ENCODE assay signal across 8 cellular contexts in genomic region chr5:75681125-75681830, GRCh38. TPM values are rescaled to one million over a fixed set of nuclear protein-coding genes. Genes with fewer than 3 reads are reported as not detected.
DNase-seq lines count a peak whose midpoint lies in the region; ATAC-seq and TF ChIP-seq lines count a peak whose summit lies in the region.

No MANE protein-coding gene starts in this region.

- H3K4me1 Mint-ChIP-seq in central memory CD8-positive, alpha-beta T cell: no peaks in the 10 kb centered on the region
- peaks cover 10% of the 10 kb centered on the region for H3K4me1 Mint-ChIP-seq in mesothelial cell of epicardium

- DNase-seq in A172 (ENCODE audit: low spot score): peak; percentile 32
- peak; percentile 44 for DNase-seq in GM12865 (ENCODE audit: low read depth)
- peak; percentile 62 for DNase-seq in NCI-H69 (lab: John Stamatoyannopoulos, UW)
- DNase-seq in central memory CD8-positive, alpha-beta T cell (ENCODE audit: low spot score in 2 of 2): no peak
- DNase-seq in mesothelial cell of epicardium (ENCODE audit: low spot score in 2 of 2, unreplicated experiment in 2 of 2): no peak
- DNase-seq in occipital lobe (lab: John Stamatoyannopoulos, UW): no peak
- no peak for DNase-seq in stimulated activated naive CD4-positive, alpha-beta T cell treated with Interleukin-2 at 50 U/mL for 16 hours (lab: John Stamatoyannopoulos, UW)
- DNase-seq in NK-92 treated with Interleukin-12 subunit alpha and Interleukin-12 subunit beta, amount 100 ng/mL, for 24 hours (lab: John Stamatoyannopoulos, UW): no peak

- no peaks in the 10 kb centered on the region for H3K9me3 Mint-ChIP-seq in central memory CD8-positive, alpha-beta T cell
- no peaks in the 10 kb centered on the region for H3K9me3 Mint-ChIP-seq in mesothelial cell of epicardium

- peak; percentile 41 for TF ChIP-seq CTCF in GM12865 (IDR thresholded peaks at IDR 0.05; ENCODE audit: insufficient read depth, low read depth, low read length, missing control alignments)
- peak; percentile 85 for TF ChIP-seq CTCF in mesothelial cell of epicardium (IDR thresholded peaks at IDR 0.05; ENCODE audit: unreplicated experiment)

- peak; percentile 49 for ATAC-seq in central memory CD8-positive, alpha-beta T cell (replicated peaks; ENCODE audit: extremely low read depth, poor library complexity, severe bottlenecking)

- H3K4me3 ChIP-seq in GM12865 (ENCODE audit: low read depth, low read length): no peak overlapping the region

- no peak overlapping the region for H3K27ac Mint-ChIP-seq in central memory CD8-positive, alpha-beta T cell (ENCODE audit: low read depth)
- no peak overlapping the region for H3K27ac Mint-ChIP-seq in mesothelial cell of epicardium

- H3K36me3 Mint-ChIP-seq in central memory CD8-positive, alpha-beta T cell (ENCODE audit: insufficient read depth): peaks cover 25% of the 10 kb centered on the region
- H3K36me3 Mint-ChIP-seq in mesothelial cell of epicardium: peaks cover 12% of the 10 kb centered on the region

- no peak overlapping the region for H3K4me3 Mint-ChIP-seq in central memory CD8-positive, alpha-beta T cell
- H3K4me3 Mint-ChIP-seq in mesothelial cell of epicardium: no peak overlapping the region

- H3K27me3 Mint-ChIP-seq in central memory CD8-positive, alpha-beta T cell: no peaks in the 10 kb centered on the region
- no peaks in the 10 kb centered on the region for H3K27me3 Mint-ChIP-seq in mesothelial cell of epicardium (ENCODE audit: low read depth)

RNA-seq across cellular contexts. Expression of gene POC5, which starts 36.0 kb away (rescaled TPM):
- total RNA-seq in A172 (2014; rRNA removed; shearing (Covaris generic)): 40.1 and 44.4 TPM in 2 replicates
- total RNA-seq in mesothelial cell of epicardium: 15.0 to 18.0 TPM (median 15.2 TPM) in 3 replicates
- 12.9 TPM for total RNA-seq in occipital lobe

Comparison
In these comparisons a context has a peak if more than half of its experiments do, and no peak if none do; other contexts are left out.
1. DNase-seq: peak in A172 (single experiment), GM12865 (single experiment) and NCI-H69 (single experiment); none in central memory CD8-positive, alpha-beta T cell (0 of 2), mesothelial cell of epicardium (0 of 2), occipital lobe (single experiment), stimulated activated naive CD4-positive, alpha-beta T cell treated with Interleukin-2 at 50 U/mL for 16 hours (single experiment) and NK-92 treated with Interleukin-12 subunit alpha and Interleukin-12 subunit beta, amount 100 ng/mL, for 24 hours (single experiment).